8 cellular contexts compared by ENCODE assay signal in the genomic region with DNA sequence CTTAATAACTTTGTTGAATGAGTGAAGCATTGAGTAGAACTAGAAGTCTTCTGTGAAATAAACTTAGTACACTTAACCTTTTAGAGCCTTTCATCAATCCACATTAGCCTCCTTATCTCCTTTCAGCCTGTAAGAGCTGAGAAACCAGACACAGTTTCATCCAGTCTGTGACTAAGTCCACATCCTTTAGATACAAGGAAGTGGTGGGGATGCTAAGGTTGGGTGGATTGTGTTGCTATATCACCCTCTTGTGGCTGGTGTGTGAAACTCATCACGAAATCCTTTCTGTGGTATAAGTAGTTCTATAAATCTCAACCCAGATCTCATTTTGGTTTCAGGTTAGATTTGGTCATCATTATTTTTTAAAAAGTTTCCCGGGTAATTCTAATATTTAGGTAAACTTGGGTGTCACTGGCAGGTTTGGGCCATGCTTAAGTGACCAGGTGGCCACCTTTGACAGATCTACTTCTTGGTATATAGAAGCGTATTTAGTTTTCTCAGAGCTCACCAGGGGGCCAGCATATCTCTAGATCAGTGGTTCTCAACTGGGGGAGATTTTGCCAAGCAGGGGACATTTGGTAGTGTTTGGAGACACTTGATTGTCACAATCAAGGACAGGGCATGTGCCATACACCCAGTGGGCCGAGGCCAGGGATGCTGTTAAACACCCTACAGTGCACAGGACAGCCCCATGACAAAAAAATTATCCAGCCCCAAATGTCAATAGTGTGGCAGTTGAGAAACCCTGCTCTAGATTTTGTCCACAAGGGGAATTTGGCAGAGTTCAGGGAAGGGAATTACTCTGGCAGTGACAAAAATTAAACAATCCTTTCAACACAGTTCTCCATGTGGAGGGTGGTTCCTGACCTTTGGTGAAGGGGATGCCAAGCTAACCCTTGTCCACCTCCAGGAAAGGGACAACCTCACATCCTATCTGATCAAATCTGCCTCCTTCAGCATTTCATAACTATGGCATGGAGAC. TPM values are rescaled to one million over a fixed set of nuclear protein-coding genes. Genes with fewer than 3 reads are reported as not detected.
DNase-seq lines count a peak whose midpoint lies in the region; ATAC-seq and TF ChIP-seq lines count a peak whose summit lies in the region.

No MANE protein-coding gene starts in this region.

- no peak overlapping the region for H3K27ac ChIP-seq in stomach

- peaks cover 2% of the 10 kb centered on the region; the same call in 1 of the 2 replicates for H3K27me3 ChIP-seq in BJ (ENCODE audit: control insufficient read depth, insufficient read depth, low read length)
- peaks cover 0 to 5% (median 0%) of the 10 kb centered on the region in 3 donors for H3K27me3 ChIP-seq in stomach

- H3K4me3 ChIP-seq in BJ (ENCODE audit: low read depth, low read length): no peak overlapping the region
- H3K4me3 ChIP-seq in stomach: no peak overlapping the region

- peaks cover 43% of the 10 kb centered on the region for H3K4me1 Mint-ChIP-seq in T-helper 2 cell treated with Interferon-gamma antibody and Interleukin-4, amounts not matched to agents 5 μg/mL and 100 μg/mL, for 36 hours (ENCODE audit: low read depth)

- H3K4me1 ChIP-seq in stomach: peaks cover 0 to 11% (median 0%) of the 10 kb centered on the region in 4 donors

- H3K9me3 Mint-ChIP-seq in T-helper 2 cell treated with Interferon-gamma antibody and Interleukin-4, amounts not matched to agents 5 μg/mL and 100 μg/mL, for 36 hours: peaks cover 28% of the 10 kb centered on the region

- ATAC-seq in GM18517 (IDR thresholded peaks at IDR 0.05; ENCODE audit: unreplicated experiment) (peak; percentile 83), HG03025 (IDR thresholded peaks at IDR 0.05; ENCODE audit: low FRiP score, unreplicated experiment) (peak; percentile 67)

- no peaks in the 10 kb centered on the region for H3K27me3 Mint-ChIP-seq in T-helper 2 cell treated with Interferon-gamma antibody and Interleukin-4, amounts not matched to agents 5 μg/mL and 100 μg/mL, for 36 hours (ENCODE audit: low read depth)

- H3K4me3 Mint-ChIP-seq in T-helper 2 cell treated with Interferon-gamma antibody and Interleukin-4, amounts not matched to agents 5 μg/mL and 100 μg/mL, for 36 hours: peak overlapping the region; percentile 20

- DNase-seq in BJ (ENCODE audit: low read depth) (peak; percentile 4), NCI-H1930 (lab: John Stamatoyannopoulos, UW) (peak; percentile 3 to 34), cerebellar cortex (ENCODE audit: low spot score) (peak; percentile 81), kidney tubule cell (ENCODE audit: low spot score) (peak; percentile 87), stomach (peak; percentile 60)
- peak; percentile 73 for DNase-seq in T-helper 2 cell treated with Interferon-gamma antibody and Interleukin-4, amounts not matched to agents 5 μg/mL and 100 μg/mL, for 36 hours (ENCODE audit: low spot score)

- peak overlapping the region; percentile 17 for H3K27ac Mint-ChIP-seq in T-helper 2 cell treated with Interferon-gamma antibody and Interleukin-4, amounts not matched to agents 5 μg/mL and 100 μg/mL, for 36 hours

- no peak for TF ChIP-seq POLR2A in stomach (IDR thresholded peaks at IDR 0.05)

- WGBS in stomach, 5 donors: 45 to 50% (median 48%) methylated on average over 4 of the region's 4 CpGs

- peak; percentile 73 for TF ChIP-seq CTCF in BJ (IDR thresholded peaks at IDR 0.05; ENCODE audit: insufficient read depth, low read depth, low read length)
- TF ChIP-seq CTCF in stomach (IDR thresholded peaks at IDR 0.05): peak in 5 of 7 experiments; percentile 29 to 88 (median 66)

- POLR2A ChIA-PET in BJ (lab: Charles Lee): no interaction called here

- H3K36me3 ChIP-seq in BJ (ENCODE audit: control insufficient read depth, insufficient read depth, low read length) (no peaks in the 10 kb centered on the region), stomach (no peaks in the 10 kb centered on the region)

- H3K9me3 ChIP-seq in stomach: peaks cover 0 to 4% (median 0%) of the 10 kb centered on the region in 4 donors

- no peak for TF ChIP-seq EP300 in stomach (IDR thresholded peaks at IDR 0.05)

- intact Hi-C loops in stomach (cut with DNase I; ENCODE audit: low total_unique reads): loop anchor here (5.0 kb wide), 1 partner anchor 180 kb away; no protein-coding TSS in a partner anchor

- peaks cover 68% of the 10 kb centered on the region for H3K36me3 Mint-ChIP-seq in T-helper 2 cell treated with Interferon-gamma antibody and Interleukin-4, amounts not matched to agents 5 μg/mL and 100 μg/mL, for 36 hours (ENCODE audit: low read depth)

- CTCF ChIA-PET in BJ (lab: Yijun Ruan, JAX): interaction anchor here (0.9 to 3.6 kb wide), 4 partner anchors 53 to 522 kb away, joined by 3 to 16 read pairs (median 4); no protein-coding TSS in a partner anchor

RNA-seq across cellular contexts. Expression of a gene that starts 28.0 kb away (rescaled TPM):
- polyA plus RNA-seq in BJ (2011; rRNA removed): not detected in 2 replicates
- not detected in 2 replicates for polyA minus RNA-seq in BJ (2011; rRNA and poly(A)+ RNA removed)
- total RNA-seq in stomach: 1 to 10 TPM; 1.3 to 7.6 (median 2.8) TPM
- polyA plus RNA-seq in stomach: under 1 TPM; 0.23 to 0.75 (median 0.46) TPM

RNA-seq across cellular contexts. Expression of a gene that starts 39.5 kb away (rescaled TPM):
- polyA plus RNA-seq in BJ (2011; rRNA removed): not detected in 2 replicates
- not detected in 2 replicates for polyA minus RNA-seq in BJ (2011; rRNA and poly(A)+ RNA removed)
- 1 to 10 TPM in 2 of 5 donors, not detected in 3; 3.1 to 4.1 TPM for total RNA-seq in stomach
- polyA plus RNA-seq in stomach: under 1 TPM; 0.12 to 0.92 (median 0.25) TPM

Comparison
In these comparisons a context has a peak if more than half of its experiments do, and no peak if none do; other contexts are left out.
1. DNase-seq: peak in every context shown above with its lines; median percentile 87 in kidney tubule cell; 81 in cerebellar cortex; 73 in T-helper 2 cell treated with Interferon-gamma antibody and Interleukin-4, amounts not matched to agents 5 μg/mL and 100 μg/mL, for 36 hours; 60 in stomach; 18 in NCI-H1930; 4 in BJ.